1 cellular context compared by ENCODE assay signal in genomic region chr16:65116216-65116615, GRCh38.
TF ChIP-seq lines count a peak whose summit lies in the region.

No MANE protein-coding gene starts in this region.

TF ChIP-seq in SK-N-SH treated with all-trans-retinoic acid at 6 μM for 48 hours, 23 proteins besides CTCF, POLR2A, EP300 and RAD21 (continued from another document):
- TF ChIP-seq PATZ1 (CRISPR knock-in tag; IDR thresholded peaks at IDR 0.05; ENCODE audit: borderline replicate concordance) (no peak), ZFP3 (CRISPR knock-in tag; IDR thresholded peaks at IDR 0.05) (no peak), CSDC2 (CRISPR knock-in tag; IDR thresholded peaks at IDR 0.05) (no peak), ARNTL (CRISPR knock-in tag; IDR thresholded peaks at IDR 0.05; ENCODE audit: borderline replicate concordance, low read depth) (no peak), ZFP30 (CRISPR knock-in tag; IDR thresholded peaks at IDR 0.05) (no peak), ZNF8 (CRISPR knock-in tag; IDR thresholded peaks at IDR 0.05) (no peak), OSR1 (CRISPR knock-in tag; IDR thresholded peaks at IDR 0.05) (no peak), PPARA (CRISPR knock-in tag; IDR thresholded peaks at IDR 0.05; ENCODE audit: borderline replicate concordance) (no peak)
